Comparison of ENCODE assay signal across 26 cellular contexts in the genomic region with DNA sequence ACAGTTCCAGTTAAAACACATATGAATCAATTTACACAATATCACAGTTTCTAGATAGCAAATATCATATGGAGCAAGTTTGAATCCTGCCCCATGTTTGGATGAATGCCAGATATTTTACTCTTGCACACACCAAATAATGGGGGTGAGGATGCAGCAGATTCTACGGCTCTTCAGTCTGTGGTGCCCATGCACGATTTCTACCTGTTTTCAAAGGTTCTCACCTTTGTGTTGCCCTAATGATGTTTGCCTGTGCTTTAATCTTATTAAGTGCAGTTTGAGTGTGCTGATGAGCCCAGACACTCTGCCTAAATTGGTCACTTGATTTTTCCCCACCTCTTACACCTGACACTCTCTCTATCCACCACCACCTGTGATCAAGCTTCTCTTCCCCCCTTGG.
"Had no signal": no experiment of that assay in that cellular context is flagged by ENCODE, and none has a peak within 500 bp of the region (broad histone marks: within the 10 kb centered on the region; RNA-seq: fewer than 3 reads in every experiment).

No MANE protein-coding gene starts in this region.

- H3K27me3 Mint-ChIP-seq: activated CD4-positive, alpha-beta T cell treated with anti-CD3 and anti-CD28 coated beads for 36 hours had no signal

- H3K4me3 Mint-ChIP-seq: activated B cell treated with CpG ODN at 0.5 μM for 24 hours; activated CD4-positive, alpha-beta T cell treated with anti-CD3 and anti-CD28 coated beads for 36 hours; activated T-cell treated with anti-CD3 and anti-CD28 coated beads, Interleukin-2, amount 50 U/mL, for 24 hours; activated T-helper 17 cell treated with anti-CD3 and anti-CD28 coated beads, Interleukin-2, amount 50 U/mL, for 72 hours; brain; natural killer cell treated with Interleukin-12 subunit alpha and Interleukin-12 subunit beta and Interleukin-15 and Interleukin-18, amount 100 ng/mL, for 72 hours; type B pancreatic cell had no signal

- H3K36me3 Mint-ChIP-seq: activated naive CD4-positive, alpha-beta T cell treated with anti-CD3 and anti-CD28 coated beads, Interleukin-2, amount 50 U/mL, for 72 hours; brain; natural killer cell treated with Interleukin-12 subunit alpha and Interleukin-12 subunit beta and Interleukin-15 and Interleukin-18, amount 100 ng/mL, for 72 hours; type B pancreatic cell had no signal

- H3K36me3 ChIP-seq: esophagus muscularis mucosa, neutrophil, pancreas, thoracic aorta, vagina had no signal

- H3K27ac Mint-ChIP-seq: activated B cell treated with CpG ODN at 0.5 μM for 24 hours; activated CD4-positive, alpha-beta T cell treated with anti-CD3 and anti-CD28 coated beads for 36 hours; activated naive CD4-positive, alpha-beta T cell treated with anti-CD3 and anti-CD28 coated beads, Interleukin-2, amount 50 U/mL, for 72 hours; activated T-cell treated with anti-CD3 and anti-CD28 coated beads, Interleukin-2, amount 50 U/mL, for 24 hours; activated T-helper 17 cell treated with anti-CD3 and anti-CD28 coated beads, Interleukin-2, amount 50 U/mL, for 72 hours; natural killer cell treated with Interleukin-12 subunit alpha and Interleukin-12 subunit beta and Interleukin-15 and Interleukin-18, amount 100 ng/mL, for 72 hours; type B pancreatic cell had no signal

- H3K27ac ChIP-seq: esophagus muscularis mucosa, hepatocyte, neutrophil, pancreas, thoracic aorta, vagina had no signal

- H3K9me3 Mint-ChIP-seq: activated B cell treated with CpG ODN at 0.5 μM for 24 hours; activated naive CD4-positive, alpha-beta T cell treated with anti-CD3 and anti-CD28 coated beads, Interleukin-2, amount 50 U/mL, for 72 hours; activated T-cell treated with anti-CD3 and anti-CD28 coated beads, Interleukin-2, amount 50 U/mL, for 24 hours; activated T-helper 17 cell treated with anti-CD3 and anti-CD28 coated beads, Interleukin-2, amount 50 U/mL, for 72 hours; brain; natural killer cell treated with Interleukin-12 subunit alpha and Interleukin-12 subunit beta and Interleukin-15 and Interleukin-18, amount 100 ng/mL, for 72 hours; type B pancreatic cell had no signal

- H3K4me1 ChIP-seq: esophagus muscularis mucosa, pancreas, vagina had no signal

- H3K4me3 ChIP-seq: esophagus muscularis mucosa, hepatocyte, pancreas, thoracic aorta, vagina had no signal

- H3K27me3 ChIP-seq: esophagus muscularis mucosa, hepatocyte, neutrophil, pancreas, vagina had no signal

- H3K9me3 ChIP-seq: esophagus muscularis mucosa, neutrophil, pancreas, thoracic aorta, vagina had no signal

- DNase-seq: activated B cell treated with CpG ODN at 0.5 μM for 24 hours; activated CD4-positive, alpha-beta T cell treated with anti-CD3 and anti-CD28 coated beads for 36 hours; activated CD4-positive, alpha-beta T cell treated with anti-CD3 and anti-CD28 coated beads, Interleukin-2, amount 50 U/mL, for 4 hours; activated CD8-positive, alpha-beta memory T cell treated with anti-CD3 and anti-CD28 coated beads for 24 hours; activated CD8-positive, alpha-beta memory T cell treated with anti-CD3 and anti-CD28 coated beads, Interleukin-2, amount 50 U/mL, for 4 hours; activated T-cell treated with anti-CD3 and anti-CD28 coated beads, Interleukin-2, amount 50 U/mL, for 24 hours; aorta; caudate nucleus; effector memory CD4-positive, alpha-beta T cell; glutamatergic neuron; islet precursor cell; left cardiac atrium; pancreas; right cardiac atrium; stimulated activated CD4-positive, alpha-beta T cell treated with anti-CD3 and anti-CD28 coated beads, Interleukin-4, amount 100 ng/mL, for 24 hours; stimulated activated naive CD4-positive, alpha-beta T cell treated with Interleukin-2 at 50 U/mL for 16 hours had no signal
